In genomic region chr4:12122316-12122715, GRCh38 we compare ENCODE assay signal across 17 cellular contexts.
DNase-seq lines count a peak whose midpoint lies in the region; TF ChIP-seq lines count a peak whose summit lies in the region.
"Had no signal": no experiment of that assay in that cellular context is flagged by ENCODE, and none has a peak within 500 bp of the region (broad histone marks: within the 10 kb centered on the region; RNA-seq: fewer than 3 reads in every experiment).

No MANE protein-coding gene starts in this region.

- H3K79me2 ChIP-seq in MM.1S (ENCODE audit: low read length) = no peaks in the 10 kb centered on the region

- intact Hi-C loops in CD14-positive monocyte (cut with micrococcal nuclease) = no loop called here

- H3K9ac ChIP-seq in MM.1S (ENCODE audit: low read length) = no peak overlapping the region

- peaks cover 84% of the 10 kb centered on the region for H3K4me1 Mint-ChIP-seq in CD14-positive monocyte
- H3K4me1 Mint-ChIP-seq: CD4-positive, CD25-positive, alpha-beta regulatory T cell had no signal

- peaks cover 0 to 1% (median 0%) of the 10 kb centered on the region in 3 donors for H3K27me3 Mint-ChIP-seq in CD14-positive monocyte (ENCODE audit: low read depth in 3 of 3)
- H3K27me3 Mint-ChIP-seq: CD4-positive, CD25-positive, alpha-beta regulatory T cell had no signal

- no peak overlapping the region for H3K4me3 ChIP-seq in neutrophil (ENCODE audit: low read depth in 1 of 2, low read length in 1 of 2)
- no peak overlapping the region for H3K4me3 ChIP-seq in MM.1S (ENCODE audit: low read length)

- H3K9me3 Mint-ChIP-seq in CD14-positive monocyte = no peaks in the 10 kb centered on the region

- peaks cover 86 to 93% of the 10 kb centered on the region in 2 experiments for H3K4me1 ChIP-seq in neutrophil (ENCODE audit: control insufficient read depth in 1 of 2, insufficient read depth in 1 of 2, low read depth in 1 of 2, low read length in 1 of 2)
- H3K4me1 ChIP-seq in MM.1S (ENCODE audit: low read length) = peaks cover 10% of the 10 kb centered on the region; the same call in 1 of the 2 replicates

- H3K27me3 ChIP-seq in neutrophil (no peaks in the 10 kb centered on the region), MM.1S (replicated peaks; ENCODE audit: insufficient read depth, low read length) (no peaks in the 10 kb centered on the region)

- H3K4me2 ChIP-seq in MM.1S (ENCODE audit: low read depth, low read length) = no peak overlapping the region

- peak; percentile 41 for DNase-seq in CD14-positive monocyte (ENCODE audit: low spot score)
- peak; percentile 7 to 14 for DNase-seq in Kasumi-1 (lab: John Stamatoyannopoulos, UW)
- DNase-seq in UCSD-AML1 (lab: John Stamatoyannopoulos, UW; ENCODE audit: unreplicated experiment) = peak; percentile 8
- DNase-seq in SW480 (ENCODE audit: low spot score) = no peak
- DNase-seq in HuH-7 (ENCODE audit: low spot score) = no peak
- no peak for DNase-seq in MM.1S
- DNase-seq: ACHN; CD4-positive, CD25-positive, alpha-beta regulatory T cell; COR-L47; DMS 273 treated with DMSO at 0.1 percent for 48 hours; DND-41; GOT3; KBM-7; NCI-H1092 treated with DMSO at 0.1 percent for 48 hours; NCI-H2081; SHP77 treated with DMSO at 0.1 percent for 48 hours had no signal

- no peaks in the 10 kb centered on the region for H3K9me3 ChIP-seq in neutrophil
- no peaks in the 10 kb centered on the region for H3K9me3 ChIP-seq in MM.1S (replicated peaks; ENCODE audit: insufficient read depth, low read length)

- no peaks in the 10 kb centered on the region for H3F3A ChIP-seq in MM.1S (ENCODE audit: insufficient read depth, low read length)

- H3K9me2 ChIP-seq in MM.1S (replicated peaks; ENCODE audit: insufficient read depth, low read length) = no peaks in the 10 kb centered on the region

- TF ChIP-seq CTCF in CD14-positive monocyte (IDR thresholded peaks at IDR 0.05) = no peak
- TF ChIP-seq CTCF in neutrophil (IDR thresholded peaks at IDR 0.05) = peak; percentile 31
- no peak for TF ChIP-seq CTCF in MM.1S (IDR thresholded peaks at IDR 0.05; ENCODE audit: low read length)

- peak overlapping the region in 1 of 2 donors; percentile 72 for H3K4me3 Mint-ChIP-seq in CD14-positive monocyte
- H3K4me3 Mint-ChIP-seq: CD4-positive, CD25-positive, alpha-beta regulatory T cell had no signal

- H3K27ac ChIP-seq in neutrophil = peak overlapping the region; percentile 94
- no peak overlapping the region for H3K27ac ChIP-seq in MM.1S (ENCODE audit: low read length)

- H3K36me3 Mint-ChIP-seq in CD14-positive monocyte = no peaks in the 10 kb centered on the region
- H3K36me3 Mint-ChIP-seq: CD4-positive, CD25-positive, alpha-beta regulatory T cell had no signal

- H2AFZ ChIP-seq in MM.1S (ENCODE audit: low read length) = no peak overlapping the region

- no peaks in the 10 kb centered on the region for H3K36me3 ChIP-seq in neutrophil
- H3K36me3 ChIP-seq in MM.1S (replicated peaks; ENCODE audit: insufficient read depth, low read length) = no peaks in the 10 kb centered on the region

- H4K20me1 ChIP-seq in MM.1S (ENCODE audit: insufficient read depth, low read length) = no peaks in the 10 kb centered on the region

- peak overlapping the region; percentile 90 to 96 (median 93) for H3K27ac Mint-ChIP-seq in CD14-positive monocyte
- H3K27ac Mint-ChIP-seq: CD4-positive, CD25-positive, alpha-beta regulatory T cell had no signal

Comparison
In these comparisons a context has a peak if more than half of its experiments do, and no peak if none do; other contexts are left out.
1. DNase-seq: peak in CD14-positive monocyte (single experiment), Kasumi-1 (2 of 2) and UCSD-AML1 (single experiment); none in SW480 (single experiment), HuH-7 (single experiment) and MM.1S (single experiment).